In genomic region chr1:14294860-14295259, GRCh38 we compare ENCODE assay signal across 26 cellular contexts.
"Had no signal": no experiment of that assay in that cellular context is flagged by ENCODE, and none has a peak within 500 bp of the region (broad histone marks: within the 10 kb centered on the region; RNA-seq: fewer than 3 reads in every experiment).

No MANE protein-coding gene starts in this region.

- H3K27me3 ChIP-seq: ovary, sigmoid colon, testis, upper lobe of left lung had no signal

- FAIRE-seq: endothelial cell of umbilical vein, frontal cortex, keratinocyte, urothelium cell line had no signal

- ATAC-seq: left ventricle myocardium superior; lower lobe of right lung; natural killer cell; psoas muscle; right cardiac atrium; stimulated activated memory B cell treated with anti-CD40 and anti-IgM and Interleukin-4, amounts not matched to agents 10 μg/mL and 1 μg/mL and 100 μg/mL, for 72 hours; stimulated activated naive CD8-positive, alpha-beta T cell treated with anti-CD3 and anti-CD28 coated beads, Interleukin-15, Interleukin-2, amounts not matched to agents 100 U/mL and 50 U/mL, for 24 hours had no signal

- DNase-seq: dermis blood vessel endothelial cell; effector memory CD4-positive, alpha-beta T cell; erythroblast; left ventricle myocardium superior; lower lobe of right lung; natural killer cell; occipital lobe; ovary; posterior cingulate gyrus; psoas muscle; right cardiac atrium; sigmoid colon; spleen; stimulated activated CD4-positive, alpha-beta T cell treated with anti-CD3 and anti-CD28 coated beads, Interleukin-4, amount 100 ng/mL, for 4 hours; stimulated activated naive CD8-positive, alpha-beta T cell treated with anti-CD3 and anti-CD28 coated beads, Interleukin-15, Interleukin-2, amounts not matched to agents 100 U/mL and 50 U/mL, for 24 hours; substantia nigra; testis; tibial artery; upper lobe of left lung had no signal

- H3K9me3 ChIP-seq: lower lobe of right lung, ovary, psoas muscle, sigmoid colon, spleen, testis, tibial artery, upper lobe of left lung had no signal

- H3K4me1 ChIP-seq: lower lobe of right lung, psoas muscle, sigmoid colon, spleen, testis, tibial artery, upper lobe of left lung had no signal

- H3K36me3 ChIP-seq: lower lobe of right lung, ovary, sigmoid colon, spleen, tibial artery, upper lobe of left lung had no signal

- H3K4me3 ChIP-seq: coronary artery, lower lobe of right lung, ovary, psoas muscle, sigmoid colon, skin epidermis, spleen, testis, tibial artery, upper lobe of left lung had no signal

- H3K27ac ChIP-seq: coronary artery, lower lobe of right lung, ovary, psoas muscle, sigmoid colon, skin epidermis, spleen, testis, tibial artery, upper lobe of left lung had no signal
